In the genomic region with DNA sequence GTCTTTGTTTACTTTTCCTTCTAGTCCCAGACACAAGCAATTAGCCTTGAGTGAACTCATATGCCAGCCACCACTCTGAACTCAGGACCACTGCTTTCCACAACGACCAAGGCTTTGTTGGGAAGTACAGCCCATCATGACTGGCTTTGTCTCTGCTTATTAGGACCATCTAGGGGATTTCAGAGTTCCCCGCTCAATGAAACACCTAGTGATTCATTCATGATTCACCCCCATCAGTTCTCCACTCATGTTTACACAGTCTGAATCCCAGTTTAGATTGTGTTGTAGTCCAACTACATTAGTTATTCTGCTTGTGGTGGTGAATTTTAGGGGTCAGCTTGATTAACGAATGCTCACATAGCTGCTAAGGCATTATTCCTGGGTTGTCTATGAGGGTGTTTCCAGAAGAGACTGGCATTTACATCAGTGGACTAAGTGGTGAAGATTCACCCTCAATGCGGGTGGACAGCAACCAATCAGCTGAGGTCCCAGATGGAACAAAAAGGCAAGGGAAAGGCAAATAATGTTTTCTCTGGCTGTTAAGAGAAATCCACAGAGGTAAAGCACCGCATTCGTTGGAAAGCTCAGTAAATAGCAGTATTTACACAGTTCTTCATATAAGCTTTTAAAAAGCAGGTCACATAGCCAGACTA, we compare ENCODE assay signal across 17 cellular contexts.
DNase-seq lines count a peak whose midpoint lies in the region; TF ChIP-seq lines count a peak whose summit lies in the region.
"Had no signal": no experiment of that assay in that cellular context is flagged by ENCODE, and none has a peak within 500 bp of the region (broad histone marks: within the 10 kb centered on the region; RNA-seq: fewer than 3 reads in every experiment).

No MANE protein-coding gene starts in this region.

- no peak overlapping the region for H4K8ac ChIP-seq in mesenchymal stem cell (ENCODE audit: low read length)

- H3K9ac ChIP-seq in mammary epithelial cell (ENCODE audit: insufficient read depth, low read length) (no peak overlapping the region), mesenchymal stem cell (ENCODE audit: low read length) (no peak overlapping the region)

- no peaks in the 10 kb centered on the region for H3K27me3 Mint-ChIP-seq in Calu3 (ENCODE audit: unreplicated experiment)

- H3K4me2 ChIP-seq in mammary epithelial cell (ENCODE audit: insufficient read depth, low read depth, low read length): no peak overlapping the region
- H3K4me2 ChIP-seq in mesenchymal stem cell (ENCODE audit: low read length, poor library complexity, severe bottlenecking): no peak overlapping the region

- no peaks in the 10 kb centered on the region for H3K9me3 ChIP-seq in mammary epithelial cell (replicated peaks; ENCODE audit: insufficient read depth, low read length)
- no peaks in the 10 kb centered on the region for H3K9me3 ChIP-seq in mesenchymal stem cell (ENCODE audit: control insufficient read depth, low read length)
- H3K9me3 ChIP-seq in effector memory CD4-positive, alpha-beta T cell (ENCODE audit: control insufficient read depth, low read length): no peaks in the 10 kb centered on the region
- H3K9me3 ChIP-seq: Caco-2, colonic mucosa, sigmoid colon, SJCRH30 had no signal

- DNase-seq in Calu3 (peak; percentile 22), LHCN-M2 (ENCODE audit: low read depth) (peak; percentile 89), mammary epithelial cell (peak; percentile 84), mesenchymal stem cell (peak; percentile 84), SHP77 treated with DMSO at 0.1 percent for 48 hours (lab: John Stamatoyannopoulos, UW) (no peak), DMS153 treated with DMSO at 0.1 percent for 48 hours (lab: John Stamatoyannopoulos, UW; ENCODE audit: unreplicated experiment) (no peak), hepatic stellate cell (ENCODE audit: low spot score) (no peak)
- no peak for DNase-seq in effector memory CD4-positive, alpha-beta T cell
- DNase-seq: activated CD4-positive, alpha-beta T cell treated with anti-CD3 and anti-CD28 coated beads for 1 hour; activated effector memory CD4-positive, alpha-beta T cell treated with Interleukin-2 at 50 U/mL for 16 hours; Caco-2; colonic mucosa; hypothalamus; NCI-H510A treated with DMSO at 0.1 percent for 48 hours; sigmoid colon; SJCRH30 had no signal

- H2BK15ac ChIP-seq in mesenchymal stem cell (ENCODE audit: low read depth, poor library complexity, severe bottlenecking): no peak overlapping the region

- no peak overlapping the region for H3K27ac ChIP-seq in mammary epithelial cell (ENCODE audit: insufficient read depth, low read depth, low read length)
- no peak overlapping the region for H3K27ac ChIP-seq in mesenchymal stem cell (ENCODE audit: low read length, poor library complexity, severe bottlenecking)
- H3K27ac ChIP-seq in effector memory CD4-positive, alpha-beta T cell (ENCODE audit: insufficient read depth, low read length, poor library complexity, severe bottlenecking): no peak overlapping the region
- H3K27ac ChIP-seq: colonic mucosa, sigmoid colon, SJCRH30 had no signal

- no peak overlapping the region for H3K4me3 Mint-ChIP-seq in Calu3 (ENCODE audit: low read depth, unreplicated experiment)

- H3K27ac Mint-ChIP-seq in Calu3 (ENCODE audit: unreplicated experiment): no peak overlapping the region

- no peaks in the 10 kb centered on the region for H3K36me3 Mint-ChIP-seq in Calu3 (ENCODE audit: insufficient read depth, unreplicated experiment)

- H2AK5ac ChIP-seq in mesenchymal stem cell (ENCODE audit: low read length, severe bottlenecking): no peak overlapping the region

- H3K23ac ChIP-seq in mesenchymal stem cell (ENCODE audit: low read length in 2 of 2): no peak overlapping the region

- no peak overlapping the region for H3K4ac ChIP-seq in mesenchymal stem cell (ENCODE audit: low read depth in 1 of 2, low read length in 2 of 2)

- in situ Hi-C loops in mammary epithelial cell (cut with MboI; ENCODE audit: low sequenced_read_pairs in 2 of 2): no loop called here

- no peaks in the 10 kb centered on the region for H4K20me1 ChIP-seq in mammary epithelial cell (ENCODE audit: insufficient read depth, low read length)

- peak overlapping the region in 1 of 2 experiments; percentile 52 for H2BK12ac ChIP-seq in mesenchymal stem cell (ENCODE audit: low read length in 2 of 2)

- H3K4me1 Mint-ChIP-seq in Calu3 (ENCODE audit: low read depth, unreplicated experiment): peaks cover 54% of the 10 kb centered on the region

- no peak overlapping the region for H3K14ac ChIP-seq in mesenchymal stem cell (ENCODE audit: low read length in 2 of 2)

- intact Hi-C loops in Calu3 (cut with micrococcal nuclease; ENCODE audit: unreplicated experiment): loop anchor here (10.0 kb wide), 2 partner anchors 745 to 1805 kb away; no protein-coding TSS in a partner anchor
- intact Hi-C loops in mammary epithelial cell (cut with micrococcal nuclease): no loop called here

- H3K4me3 ChIP-seq in mammary epithelial cell (replicated peaks in 1 of 3; ENCODE audit: insufficient read depth in 1 of 3, low read depth in 2 of 3, low read length in 3 of 3): no peak overlapping the region
- no peak overlapping the region for H3K4me3 ChIP-seq in mesenchymal stem cell (ENCODE audit: insufficient read depth in 1 of 2, low read depth in 1 of 2, low read length in 2 of 2)
- no peak overlapping the region for H3K4me3 ChIP-seq in effector memory CD4-positive, alpha-beta T cell (ENCODE audit: insufficient read depth, low read depth, low read length, poor library complexity, severe bottlenecking)
- H3K4me3 ChIP-seq: colonic mucosa, GM12878, sigmoid colon, SJCRH30 had no signal

- no peak overlapping the region for H2BK120ac ChIP-seq in mesenchymal stem cell (ENCODE audit: low read depth, low read length)

- no peak overlapping the region for H3K18ac ChIP-seq in mesenchymal stem cell (ENCODE audit: low read depth in 1 of 2, low read length in 2 of 2)

- no peak overlapping the region for H2BK5ac ChIP-seq in mesenchymal stem cell (ENCODE audit: low read depth, low read length, poor library complexity, severe bottlenecking)

- H3K79me2 ChIP-seq in mammary epithelial cell (ENCODE audit: insufficient read depth, low read length): no peaks in the 10 kb centered on the region

- WGBS in mammary epithelial cell (ENCODE audit: low coverage, missing lambda C conversion rate): 58% methylated on average over 6 of the region's 6 CpGs
- WGBS in mesenchymal stem cell: 60% methylated on average over 5 of the region's 6 CpGs

- H3K27me3 ChIP-seq in mammary epithelial cell (ENCODE audit: insufficient read depth, low read length) (no peaks in the 10 kb centered on the region), mesenchymal stem cell (ENCODE audit: control insufficient read depth in 1 of 2, insufficient read depth in 1 of 2, low read length in 2 of 2) (no peaks in the 10 kb centered on the region)
- no peaks in the 10 kb centered on the region for H3K27me3 ChIP-seq in effector memory CD4-positive, alpha-beta T cell (replicated peaks; ENCODE audit: control insufficient read depth, insufficient read depth, low read length, poor library complexity, severe bottlenecking)
- H3K27me3 ChIP-seq: colonic mucosa, sigmoid colon, SJCRH30 had no signal

- BruUV-seq in Calu3 (replicated peaks; lab: Mats Ljungman, UMichigan) (no TSS peak), mammary epithelial cell (replicated peaks; lab: Mats Ljungman, UMichigan) (no TSS peak)

- H2AFZ ChIP-seq in mammary epithelial cell (ENCODE audit: low read depth, low read length) (no peak overlapping the region), mesenchymal stem cell (ENCODE audit: low read depth, low read length) (no peak overlapping the region)

- H3K79me1 ChIP-seq in mesenchymal stem cell (replicated peaks; ENCODE audit: low read length, poor library complexity, severe bottlenecking): no peaks in the 10 kb centered on the region

- H3K4me1 ChIP-seq in mammary epithelial cell (ENCODE audit: insufficient read depth, low read length) (peaks cover 28% of the 10 kb centered on the region), mesenchymal stem cell (ENCODE audit: control insufficient read depth, insufficient read depth, low read depth, low read length) (peaks cover 3% of the 10 kb centered on the region)
- no peaks in the 10 kb centered on the region for H3K4me1 ChIP-seq in effector memory CD4-positive, alpha-beta T cell (ENCODE audit: control insufficient read depth, insufficient read depth, low read length, poor library complexity, severe bottlenecking)
- H3K4me1 ChIP-seq: Caco-2, colonic mucosa, sigmoid colon had no signal

- CTCF ChIA-PET in Calu3 (lab: Charles Lee): no interaction called here
- CTCF ChIA-PET in mammary epithelial cell (lab: Charles Lee; ENCODE audit: low non-redundant PET): no interaction called here

- no peaks in the 10 kb centered on the region for H3K9me3 Mint-ChIP-seq in Calu3 (ENCODE audit: low read depth, unreplicated experiment)

- dilution Hi-C loops in mammary epithelial cell (cut with HindIII; ENCODE audit: low sequenced_read_pairs): no loop called here

- H4K91ac ChIP-seq in mesenchymal stem cell (ENCODE audit: low read length): no peak overlapping the region

- TF ChIP-seq CTCF in Calu3 (IDR thresholded peaks at IDR 0.05; ENCODE audit: unreplicated experiment) (no peak), mammary epithelial cell (conservative IDR thresholded peaks at IDR 0.05 in 1 of 2, IDR thresholded peaks at IDR 0.05 in 1 of 2; ENCODE audit: extremely low read depth in 1 of 2, insufficient read depth in 1 of 2, low read depth in 1 of 2, low read length in 2 of 2) (no peak)

- H3K36me3 ChIP-seq in mammary epithelial cell (ENCODE audit: insufficient read depth, low read length): no peaks in the 10 kb centered on the region
- H3K36me3 ChIP-seq in mesenchymal stem cell (ENCODE audit: control insufficient read depth in 1 of 2, insufficient read depth in 2 of 2, low read depth in 1 of 2, low read length in 2 of 2): no peaks in the 10 kb centered on the region
- H3K36me3 ChIP-seq in effector memory CD4-positive, alpha-beta T cell (ENCODE audit: control insufficient read depth, insufficient read depth, low read length): no peaks in the 10 kb centered on the region
- H3K36me3 ChIP-seq: colonic mucosa, sigmoid colon, SJCRH30 had no signal

Comparison
In these comparisons a context has a peak if more than half of its experiments do, and no peak if none do; other contexts are left out.
1. DNase-seq: peak in Calu3 (single experiment), LHCN-M2 (single experiment), mammary epithelial cell (single experiment) and mesenchymal stem cell (single experiment); none in SHP77 treated with DMSO at 0.1 percent for 48 hours (single experiment), effector memory CD4-positive, alpha-beta T cell (0 of 3), DMS153 treated with DMSO at 0.1 percent for 48 hours (single experiment) and hepatic stellate cell (single experiment).